Comparison of ENCODE assay signal across 8 cellular contexts in the genomic region with DNA sequence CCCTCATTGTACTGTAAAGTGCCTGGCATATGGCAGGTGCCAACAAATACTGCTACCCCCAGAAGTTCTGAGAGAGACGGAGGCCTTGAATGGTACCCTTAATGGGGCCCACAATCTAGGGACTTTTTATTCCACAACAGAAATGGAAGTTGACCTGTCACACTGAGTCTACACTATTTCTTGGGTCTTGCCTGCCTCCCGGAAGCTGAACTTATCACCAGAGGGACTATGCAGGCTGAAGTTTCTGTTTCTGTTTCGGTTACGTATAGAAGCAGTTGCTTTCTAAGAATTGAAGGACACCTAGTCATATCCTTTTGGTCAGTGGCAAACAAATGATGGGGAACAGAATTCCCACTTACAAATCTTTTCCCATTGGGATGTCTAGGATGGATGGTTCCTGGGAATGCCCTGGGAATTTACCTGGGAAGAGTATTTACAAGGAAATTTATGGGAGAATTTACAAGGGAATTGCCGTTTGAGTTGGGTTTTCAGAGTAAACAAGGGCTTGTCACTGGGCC.
A peak's percentile ranks its signal among the peaks of the same experiment; 100 is the strongest.
DNase-seq lines count a peak whose midpoint lies in the region; ATAC-seq and TF ChIP-seq lines count a peak whose summit lies in the region.

No MANE protein-coding gene starts in this region.

- H3K27me3 ChIP-seq in tibial artery, result no peaks in the 10 kb centered on the region

- peak; percentile 64 for DNase-seq in activated CD8-positive, alpha-beta memory T cell treated with anti-CD3 and anti-CD28 coated beads for 24 hours
- DNase-seq in activated CD8-positive, alpha-beta memory T cell treated with anti-CD3 and anti-CD28 coated beads, Interleukin-2, amount 50 U/mL, for 48 hours, result no peak
- DNase-seq in activated B cell treated with CpG ODN at 0.5 μM for 24 hours, result no peak
- DNase-seq in naive B cell, result peak; percentile 30
- no peak for DNase-seq in UCSD-AML1 (lab: John Stamatoyannopoulos, UW; ENCODE audit: unreplicated experiment)
- no peak for DNase-seq in tibial artery
- no peak for DNase-seq in NCI-H446 treated with DMSO at 0.1 percent for 48 hours (lab: John Stamatoyannopoulos, UW)

- H3K36me3 ChIP-seq in tibial artery, result no peaks in the 10 kb centered on the region

- intact Hi-C loops in activated B cell treated with CpG ODN at 0.5 μM for 24 hours (cut with micrococcal nuclease), result loop anchor here (1.0 to 5.0 kb wide), 3 partner anchors 20 to 129 kb away; partner anchors contain the start of gene RHOB
- intact Hi-C loops in tibial artery (cut with DNase I; ENCODE audit: low total_unique reads), result no loop called here

- CTCF ChIA-PET in activated B cell treated with CpG ODN at 0.5 μM for 24 hours (lab: Charles Lee), result interaction anchor here (0.6 kb wide), 1 partner anchor 130 kb away, joined by 3 read pairs; no protein-coding TSS in a partner anchor

- H3K4me3 Mint-ChIP-seq in activated B cell treated with CpG ODN at 0.5 μM for 24 hours (peak overlapping the region; percentile 70), naive B cell (peak overlapping the region; percentile 3 to 83 (median 72))

- H3K27me3 Mint-ChIP-seq in activated B cell treated with CpG ODN at 0.5 μM for 24 hours (no peaks in the 10 kb centered on the region), naive B cell (no peaks in the 10 kb centered on the region)

- no peaks in the 10 kb centered on the region for H3K36me3 Mint-ChIP-seq in activated B cell treated with CpG ODN at 0.5 μM for 24 hours (ENCODE audit: low read depth)
- H3K36me3 Mint-ChIP-seq in naive B cell, result no peaks in the 10 kb centered on the region

- peaks cover 31% of the 10 kb centered on the region for H3K4me1 Mint-ChIP-seq in activated B cell treated with CpG ODN at 0.5 μM for 24 hours
- H3K4me1 Mint-ChIP-seq in naive B cell, result peaks cover 27 to 38% (median 34%) of the 10 kb centered on the region in 3 donors

- H3K27ac Mint-ChIP-seq in activated B cell treated with CpG ODN at 0.5 μM for 24 hours (peak overlapping the region; percentile 14), naive B cell (peak overlapping the region; percentile 5 to 96 (median 92))

- TF ChIP-seq CTCF in activated B cell treated with CpG ODN at 0.5 μM for 24 hours (IDR thresholded peaks at IDR 0.05) (no peak), tibial artery (IDR thresholded peaks at IDR 0.05) (no peak)

- H3K9me3 Mint-ChIP-seq in activated B cell treated with CpG ODN at 0.5 μM for 24 hours (no peaks in the 10 kb centered on the region), naive B cell (peaks cover 0 to 5% (median 0%) of the 10 kb centered on the region in 7 donors)

- no peak overlapping the region for H3K27ac ChIP-seq in tibial artery

- H3K4me1 ChIP-seq in tibial artery, result peaks cover 0 to 52% (median 33%) of the 10 kb centered on the region in 4 donors

- H3K4me3 ChIP-seq in tibial artery, result no peak overlapping the region

- no peaks in the 10 kb centered on the region for H3K9me3 ChIP-seq in tibial artery

- peak; percentile 72 for ATAC-seq in HG03060 (IDR thresholded peaks at IDR 0.05; ENCODE audit: low read depth, unreplicated experiment)
- ATAC-seq in activated B cell treated with CpG ODN at 0.5 μM for 24 hours (ENCODE audit: low read depth), result peak; percentile 88
- ATAC-seq in naive B cell (ENCODE audit: low read depth in 2 of 2), result peak; percentile 88 to 89

- POLR2A ChIA-PET in activated B cell treated with CpG ODN at 0.5 μM for 24 hours (lab: Charles Lee), result interaction anchor here (2.1 kb wide), 1 partner anchor 129 kb away, joined by 14 read pairs; the partner anchor contains the start of gene RHOB

Comparison
In these comparisons a context has a peak if more than half of its experiments do, and no peak if none do; other contexts are left out.
1. DNase-seq: peak in activated CD8-positive, alpha-beta memory T cell treated with anti-CD3 and anti-CD28 coated beads for 24 hours (single experiment) and naive B cell (single experiment); none in activated CD8-positive, alpha-beta memory T cell treated with anti-CD3 and anti-CD28 coated beads, Interleukin-2, amount 50 U/mL, for 48 hours (single experiment), activated B cell treated with CpG ODN at 0.5 μM for 24 hours (single experiment), UCSD-AML1 (single experiment), tibial artery (0 of 2) and NCI-H446 treated with DMSO at 0.1 percent for 48 hours (single experiment).
2. Peak in every context shown above with its lines, with median percentiles within 50 percentile points of each other: ATAC-seq.